11 cellular contexts compared by ENCODE assay signal in genomic region chr5:68196876-68197275, GRCh38. TPM values are rescaled to one million over a fixed set of nuclear protein-coding genes. Genes with fewer than 3 reads are reported as not detected.
A peak's percentile ranks its signal among the peaks of the same experiment; 100 is the strongest.
DNase-seq lines count a peak whose midpoint lies in the region; ATAC-seq lines count a peak whose summit lies in the region.
"Had no signal": no experiment of that assay in that cellular context is flagged by ENCODE, and none has a peak within 500 bp of the region (broad histone marks: within the 10 kb centered on the region; RNA-seq: fewer than 3 reads in every experiment).

No MANE protein-coding gene starts in this region.

- intact Hi-C loops in naive thymus-derived CD4-positive, alpha-beta T cell (cut with micrococcal nuclease) = no loop called here

- H3K36me3 ChIP-seq in naive thymus-derived CD4-positive, alpha-beta T cell (ENCODE audit: control insufficient read depth in 2 of 3, insufficient read depth in 3 of 3, low read length in 3 of 3) = no peaks in the 10 kb centered on the region
- H3K36me3 ChIP-seq: ovary had no signal

- ATAC-seq in GM18873 (IDR thresholded peaks at IDR 0.05; ENCODE audit: low FRiP score, unreplicated experiment) (peak; percentile 97), HG02759 (IDR thresholded peaks at IDR 0.05; ENCODE audit: unreplicated experiment) (peak; percentile 98)
- ATAC-seq in naive thymus-derived CD4-positive, alpha-beta T cell = peak; percentile 88
- ATAC-seq in activated T-cell treated with anti-CD3 and anti-CD28 coated beads, Interleukin-2, amount 50 U/mL, for 4 hours = no peak
- ATAC-seq: stimulated activated naive CD8-positive, alpha-beta T cell treated with anti-CD3 and anti-CD28 coated beads, Interleukin-15, Interleukin-2, amounts not matched to agents 100 U/mL and 50 U/mL, for 24 hours had no signal

- peak; percentile 97 for DNase-seq in MV-4-11 (lab: John Stamatoyannopoulos, UW)
- DNase-seq in naive thymus-derived CD4-positive, alpha-beta T cell = no peak
- DNase-seq in activated CD4-positive, CD25-positive, alpha-beta regulatory T cell (lab: John Stamatoyannopoulos, UW) = no peak
- DNase-seq in DMS 273 treated with DMSO at 0.1 percent for 48 hours (lab: John Stamatoyannopoulos, UW) = no peak
- DNase-seq in activated T-cell treated with anti-CD3 and anti-CD28 coated beads, Interleukin-2, amount 50 U/mL, for 4 hours = no peak
- DNase-seq in stimulated activated naive CD4-positive, alpha-beta T cell treated with Interleukin-2 at 50 U/mL for 16 hours (lab: John Stamatoyannopoulos, UW) = no peak
- DNase-seq: NCI-H510A; ovary; stimulated activated naive CD8-positive, alpha-beta T cell treated with anti-CD3 and anti-CD28 coated beads, Interleukin-15, Interleukin-2, amounts not matched to agents 100 U/mL and 50 U/mL, for 24 hours had no signal

- H3K36me3 Mint-ChIP-seq in naive thymus-derived CD4-positive, alpha-beta T cell = no peaks in the 10 kb centered on the region
- no peaks in the 10 kb centered on the region for H3K36me3 Mint-ChIP-seq in activated T-cell treated with anti-CD3 and anti-CD28 coated beads, Interleukin-2, amount 50 U/mL, for 4 hours (ENCODE audit: insufficient read depth)

- no peaks in the 10 kb centered on the region for H3K27me3 ChIP-seq in naive thymus-derived CD4-positive, alpha-beta T cell (ENCODE audit: control insufficient read depth in 2 of 2, insufficient read depth in 2 of 2, low read length in 2 of 2)
- H3K27me3 ChIP-seq: ovary had no signal

- no peaks in the 10 kb centered on the region for H3K9me3 ChIP-seq in naive thymus-derived CD4-positive, alpha-beta T cell (ENCODE audit: control insufficient read depth in 2 of 3, low read length in 3 of 3)
- H3K9me3 ChIP-seq: ovary had no signal

- peaks cover 0 to 5% (median 0%) of the 10 kb centered on the region in 11 donors for H3K9me3 Mint-ChIP-seq in naive thymus-derived CD4-positive, alpha-beta T cell
- no peaks in the 10 kb centered on the region for H3K9me3 Mint-ChIP-seq in activated T-cell treated with anti-CD3 and anti-CD28 coated beads, Interleukin-2, amount 50 U/mL, for 4 hours

- CTCF ChIA-PET in naive thymus-derived CD4-positive, alpha-beta T cell (lab: Charles Lee) = no interaction called here

- H3K27me3 Mint-ChIP-seq in naive thymus-derived CD4-positive, alpha-beta T cell = peaks cover 0 to 5% (median 0%) of the 10 kb centered on the region in 5 donors
- H3K27me3 Mint-ChIP-seq in activated T-cell treated with anti-CD3 and anti-CD28 coated beads, Interleukin-2, amount 50 U/mL, for 4 hours (ENCODE audit: low read depth) = no peaks in the 10 kb centered on the region

- peaks cover 0 to 12% (median 8%) of the 10 kb centered on the region in 7 donors for H3K4me1 Mint-ChIP-seq in naive thymus-derived CD4-positive, alpha-beta T cell
- peaks cover 8% of the 10 kb centered on the region for H3K4me1 Mint-ChIP-seq in activated T-cell treated with anti-CD3 and anti-CD28 coated beads, Interleukin-2, amount 50 U/mL, for 4 hours (ENCODE audit: low read depth)

- H3K27ac Mint-ChIP-seq in naive thymus-derived CD4-positive, alpha-beta T cell = peak overlapping the region in 1 of 9 donors; percentile 18

- no peaks in the 10 kb centered on the region for H3K4me1 ChIP-seq in naive thymus-derived CD4-positive, alpha-beta T cell (ENCODE audit: control insufficient read depth in 2 of 2, insufficient read depth in 2 of 2, low read length in 2 of 2)

- POLR2A ChIA-PET in naive thymus-derived CD4-positive, alpha-beta T cell (lab: Charles Lee) = no interaction called here

- H3K4me3 ChIP-seq in naive thymus-derived CD4-positive, alpha-beta T cell (ENCODE audit: low read length) = no peak overlapping the region
- H3K4me3 ChIP-seq: ovary had no signal

- H3K4me3 Mint-ChIP-seq in naive thymus-derived CD4-positive, alpha-beta T cell = no peak overlapping the region
- no peak overlapping the region for H3K4me3 Mint-ChIP-seq in activated T-cell treated with anti-CD3 and anti-CD28 coated beads, Interleukin-2, amount 50 U/mL, for 4 hours

- H3K27ac ChIP-seq in naive thymus-derived CD4-positive, alpha-beta T cell (ENCODE audit: low read depth, low read length) = no peak overlapping the region
- H3K27ac ChIP-seq: ovary had no signal

RNA-seq across cellular contexts. Expression of gene PIK3R1, which starts 18.7 kb away (rescaled TPM):
- total RNA-seq in naive thymus-derived CD4-positive, alpha-beta T cell = 100 to 1,000 TPM in 4 of 5 experiments, 10 to 100 TPM in 1; 72.0 to 207 (median 131) TPM
- polyA plus RNA-seq in naive thymus-derived CD4-positive, alpha-beta T cell = 100 to 1,000 TPM in 1 of 2 donors, 10 to 100 TPM in 1; 85.1 to 110 TPM
- total RNA-seq in activated T-cell treated with anti-CD3 and anti-CD28 coated beads, Interleukin-2, amount 50 U/mL, for 4 hours = 10 to 100 TPM; 21.1 to 23.6 (median 22.5) TPM

Comparison
In these comparisons a context has a peak if more than half of its experiments do, and no peak if none do; other contexts are left out.
1. ATAC-seq: peak in GM18873 (single experiment), HG02759 (single experiment) and naive thymus-derived CD4-positive, alpha-beta T cell (single experiment); none in activated T-cell treated with anti-CD3 and anti-CD28 coated beads, Interleukin-2, amount 50 U/mL, for 4 hours (0 of 2).